Comparison of ENCODE assay signal across 18 cellular contexts in genomic region chr2:109054865-109055264, GRCh38.
DNase-seq lines count a peak whose midpoint lies in the region; ATAC-seq and TF ChIP-seq lines count a peak whose summit lies in the region.
"Had no signal": no experiment of that assay in that cellular context is flagged by ENCODE, and none has a peak within 500 bp of the region (broad histone marks: within the 10 kb centered on the region; RNA-seq: fewer than 3 reads in every experiment).

No MANE protein-coding gene starts in this region.

- H3K9me3 ChIP-seq in breast epithelium (no peaks in the 10 kb centered on the region), HAP-1 (no peaks in the 10 kb centered on the region)
- H3K9me3 ChIP-seq: A549, BLaER1 had no signal

- POLR2A ChIA-PET in MCF 10A (lab: Yijun Ruan, JAX), result interaction anchor here (0.7 to 1.1 kb wide), 3 partner anchors 9 to 485 kb away, joined by 3 to 4 read pairs (median 4); no protein-coding TSS in a partner anchor

- peak; percentile 16 for DNase-seq in MCF 10A (ENCODE audit: unreplicated experiment)
- DNase-seq in breast epithelium (ENCODE audit: low spot score in 2 of 2), result no peak
- DNase-seq in dermis microvascular lymphatic vessel endothelial cell (ENCODE audit: low read depth in 2 of 2), result peak; percentile 9 to 23
- DNase-seq in foreskin keratinocyte, result peak; percentile 80 to 86
- no peak for DNase-seq in HAP-1 (ENCODE audit: low spot score in 2 of 2)
- no peak for DNase-seq in stimulated activated effector memory CD8-positive, alpha-beta T cell treated with anti-CD3 and anti-CD28 coated beads, Interleukin-12 subunit alpha, Interleukin-12 subunit beta, amount 100 ng/mL, for 72 hours (ENCODE audit: low spot score in 2 of 2)
- DNase-seq: CD4-positive, alpha-beta memory T cell; DMS79 treated with DMSO at 0.1 percent for 48 hours; GF-D8; GOT3; H7 had no signal

- H3K27ac ChIP-seq in breast epithelium, result no peak overlapping the region
- no peak overlapping the region for H3K27ac ChIP-seq in foreskin keratinocyte
- H3K27ac ChIP-seq: 22Rv1, A549, BLaER1 had no signal

- no peak overlapping the region for H3K27ac Mint-ChIP-seq in MCF 10A (ENCODE audit: low read depth, unreplicated experiment)
- no peak overlapping the region for H3K27ac Mint-ChIP-seq in stimulated activated effector memory CD8-positive, alpha-beta T cell treated with anti-CD3 and anti-CD28 coated beads, Interleukin-12 subunit alpha, Interleukin-12 subunit beta, amount 100 ng/mL, for 72 hours
- H3K27ac Mint-ChIP-seq: CD4-positive, alpha-beta memory T cell; IgD-negative memory B cell had no signal

- H3K27me3 ChIP-seq in breast epithelium (peaks cover 0 to 6% of the 10 kb centered on the region in 2 donors), foreskin keratinocyte (peaks cover 21% of the 10 kb centered on the region), HAP-1 (ENCODE audit: low read depth) (no peaks in the 10 kb centered on the region)
- H3K27me3 ChIP-seq: BLaER1 had no signal

- H3K36me3 ChIP-seq in breast epithelium, result no peaks in the 10 kb centered on the region
- no peaks in the 10 kb centered on the region for H3K36me3 ChIP-seq in HAP-1 (replicated peaks)
- H3K36me3 ChIP-seq: BLaER1 had no signal

- no peaks in the 10 kb centered on the region for H3K4me1 ChIP-seq in breast epithelium
- peaks cover 5% of the 10 kb centered on the region for H3K4me1 ChIP-seq in foreskin keratinocyte
- H3K4me1 ChIP-seq in HAP-1, result no peaks in the 10 kb centered on the region
- H3K4me1 ChIP-seq: A549, BLaER1 had no signal

- BruUV-seq in MCF 10A (replicated peaks; lab: Mats Ljungman, UMichigan), result no TSS peak

- no peaks in the 10 kb centered on the region for H3K4me1 Mint-ChIP-seq in MCF 10A (ENCODE audit: insufficient read depth, unreplicated experiment)
- H3K4me1 Mint-ChIP-seq in stimulated activated effector memory CD8-positive, alpha-beta T cell treated with anti-CD3 and anti-CD28 coated beads, Interleukin-12 subunit alpha, Interleukin-12 subunit beta, amount 100 ng/mL, for 72 hours, result no peaks in the 10 kb centered on the region
- H3K4me1 Mint-ChIP-seq: CD14-positive monocyte had no signal

- no peaks in the 10 kb centered on the region for H3K9me3 Mint-ChIP-seq in MCF 10A (ENCODE audit: unreplicated experiment)
- H3K9me3 Mint-ChIP-seq in stimulated activated effector memory CD8-positive, alpha-beta T cell treated with anti-CD3 and anti-CD28 coated beads, Interleukin-12 subunit alpha, Interleukin-12 subunit beta, amount 100 ng/mL, for 72 hours, result no peaks in the 10 kb centered on the region
- H3K9me3 Mint-ChIP-seq: CD4-positive, alpha-beta memory T cell; IgD-negative memory B cell had no signal

- H3K4me3 ChIP-seq in breast epithelium (no peak overlapping the region), HAP-1 (no peak overlapping the region)
- H3K4me3 ChIP-seq: A549, BLaER1 had no signal

- CTCF ChIA-PET in MCF 10A (lab: Yijun Ruan, JAX), result no interaction called here

- ATAC-seq in foreskin keratinocyte (peak; percentile 57), HG03354 (IDR thresholded peaks at IDR 0.05; ENCODE audit: poor library complexity, severe bottlenecking, unreplicated experiment) (no peak)
- no peak for ATAC-seq in stimulated activated effector memory CD8-positive, alpha-beta T cell treated with anti-CD3 and anti-CD28 coated beads, Interleukin-12 subunit alpha, Interleukin-12 subunit beta, amount 100 ng/mL, for 72 hours
- ATAC-seq: A549, HepG2 had no signal

- TF ChIP-seq CTCF in MCF 10A (IDR thresholded peaks at IDR 0.05; ENCODE audit: unreplicated experiment), result no peak
- no peak for TF ChIP-seq CTCF in breast epithelium (IDR thresholded peaks at IDR 0.05)
- TF ChIP-seq CTCF in foreskin keratinocyte (conservative IDR thresholded peaks at IDR 0.05), result no peak

- TF ChIP-seq POLR2A in breast epithelium (IDR thresholded peaks at IDR 0.05), result no peak

- in situ Hi-C loops in HAP-1 (cut with MboI; ENCODE audit: low sequenced_read_pairs), result no loop called here

- H3K36me3 Mint-ChIP-seq in MCF 10A (ENCODE audit: insufficient read depth, unreplicated experiment), result no peaks in the 10 kb centered on the region
- no peaks in the 10 kb centered on the region for H3K36me3 Mint-ChIP-seq in stimulated activated effector memory CD8-positive, alpha-beta T cell treated with anti-CD3 and anti-CD28 coated beads, Interleukin-12 subunit alpha, Interleukin-12 subunit beta, amount 100 ng/mL, for 72 hours
- H3K36me3 Mint-ChIP-seq: CD14-positive monocyte; CD4-positive, alpha-beta memory T cell; IgD-negative memory B cell had no signal

- peaks cover 18% of the 10 kb centered on the region for H3K27me3 Mint-ChIP-seq in MCF 10A (ENCODE audit: insufficient read depth, unreplicated experiment)
- H3K27me3 Mint-ChIP-seq: CD4-positive, alpha-beta memory T cell had no signal

- intact Hi-C loops in MCF 10A (cut with micrococcal nuclease) (no loop called here), breast epithelium (cut with DNase I; ENCODE audit: low total_unique reads) (no loop called here)

- no peak overlapping the region for H3K4me3 Mint-ChIP-seq in MCF 10A (ENCODE audit: unreplicated experiment)
- H3K4me3 Mint-ChIP-seq in stimulated activated effector memory CD8-positive, alpha-beta T cell treated with anti-CD3 and anti-CD28 coated beads, Interleukin-12 subunit alpha, Interleukin-12 subunit beta, amount 100 ng/mL, for 72 hours, result no peak overlapping the region
- H3K4me3 Mint-ChIP-seq: CD14-positive monocyte; CD4-positive, alpha-beta memory T cell; IgD-negative memory B cell had no signal

Comparison
In these comparisons a context has a peak if more than half of its experiments do, and no peak if none do; other contexts are left out.
1. DNase-seq: peak in MCF 10A (single experiment), dermis microvascular lymphatic vessel endothelial cell (2 of 2) and foreskin keratinocyte (2 of 2); none in breast epithelium (0 of 2), HAP-1 (0 of 2) and stimulated activated effector memory CD8-positive, alpha-beta T cell treated with anti-CD3 and anti-CD28 coated beads, Interleukin-12 subunit alpha, Interleukin-12 subunit beta, amount 100 ng/mL, for 72 hours (0 of 2).